15 cellular contexts compared by ENCODE assay signal in genomic region chr6:148874698-148875293, GRCh38.
A peak's percentile ranks its signal among the peaks of the same experiment; 100 is the strongest.
DNase-seq lines count a peak whose midpoint lies in the region; ATAC-seq, FAIRE-seq and TF ChIP-seq lines count a peak whose summit lies in the region.
"Had no signal": no experiment of that assay in that cellular context is flagged by ENCODE, and none has a peak within 500 bp of the region (broad histone marks: within the 10 kb centered on the region; RNA-seq: fewer than 3 reads in every experiment).

No MANE protein-coding gene starts in this region.

- DNase-seq in AG20443 (ENCODE audit: low spot score) (peak; percentile 60), NCI-H187 treated with DMSO at 0.1 percent for 48 hours (lab: John Stamatoyannopoulos, UW) (peak; percentile 43), astrocyte (ENCODE audit: low read depth) (peak; percentile 87), right cardiac atrium (peak in 1 of 3 donors; percentile 38), endothelial cell (ENCODE audit: low spot score) (no peak)
- DNase-seq in activated naive CD4-positive, alpha-beta T cell treated with anti-CD3 and anti-CD28 coated beads, Interleukin-2, amount 50 U/mL, for 72 hours (ENCODE audit: low spot score in 2 of 2) = no peak
- DNase-seq in activated CD4-positive, alpha-beta T cell treated with anti-CD3 and anti-CD28 coated beads, Interleukin-2, amount 50 U/mL, for 4 hours = no peak
- DNase-seq in stimulated activated naive CD8-positive, alpha-beta T cell treated with anti-CD3 and anti-CD28 coated beads, Interleukin-15, Interleukin-2, amounts not matched to agents 100 U/mL and 50 U/mL, for 24 hours = no peak
- DNase-seq: activated CD4-positive, alpha-beta T cell treated with anti-CD3 and anti-CD28 coated beads, Interleukin-2, amount 50 U/mL, for 1 hour; H7; SIG-M5; small intestine had no signal

- 31% methylated on average over 9 of the region's 9 CpGs for WGBS in right cardiac atrium

- TF ChIP-seq CTCF in astrocyte (IDR thresholded peaks at IDR 0.05; ENCODE audit: insufficient read depth, low read depth, low read length) = no peak
- no peak for TF ChIP-seq CTCF in endothelial cell (IDR thresholded peaks at IDR 0.05; ENCODE audit: unreplicated experiment)

- H3K9me3 Mint-ChIP-seq in astrocyte (ENCODE audit: unreplicated experiment) = no peaks in the 10 kb centered on the region
- H3K9me3 Mint-ChIP-seq in endothelial cell (ENCODE audit: unreplicated experiment) = no peaks in the 10 kb centered on the region
- no peaks in the 10 kb centered on the region for H3K9me3 Mint-ChIP-seq in activated naive CD4-positive, alpha-beta T cell treated with anti-CD3 and anti-CD28 coated beads, Interleukin-2, amount 50 U/mL, for 72 hours
- H3K9me3 Mint-ChIP-seq: activated naive CD4-positive, alpha-beta T cell treated with anti-CD3 and anti-CD28 coated beads, Interleukin-2, amount 50 U/mL, for 24 hours had no signal

- H3K4me3 Mint-ChIP-seq in astrocyte (ENCODE audit: unreplicated experiment) = no peak overlapping the region
- no peak overlapping the region for H3K4me3 Mint-ChIP-seq in endothelial cell (ENCODE audit: unreplicated experiment)
- H3K4me3 Mint-ChIP-seq: activated naive CD4-positive, alpha-beta T cell treated with anti-CD3 and anti-CD28 coated beads, Interleukin-2, amount 50 U/mL, for 24 hours had no signal

- no peak overlapping the region for H3K27ac Mint-ChIP-seq in astrocyte (ENCODE audit: unreplicated experiment)
- no peak overlapping the region for H3K27ac Mint-ChIP-seq in endothelial cell (ENCODE audit: unreplicated experiment)
- H3K27ac Mint-ChIP-seq in activated naive CD4-positive, alpha-beta T cell treated with anti-CD3 and anti-CD28 coated beads, Interleukin-2, amount 50 U/mL, for 72 hours = no peak overlapping the region
- H3K27ac Mint-ChIP-seq: activated naive CD4-positive, alpha-beta T cell treated with anti-CD3 and anti-CD28 coated beads, Interleukin-2, amount 50 U/mL, for 24 hours had no signal

- no peak for FAIRE-seq in astrocyte (lab: Jason Lieb, UNC)
- FAIRE-seq: endothelial cell of umbilical vein, G401.6, small intestine had no signal

- H3K9me3 ChIP-seq in astrocyte (ENCODE audit: insufficient read depth, low read depth, low read length) (no peaks in the 10 kb centered on the region), right cardiac atrium (ENCODE audit: control insufficient read depth, low read length) (no peaks in the 10 kb centered on the region)

- peak overlapping the region; percentile 50 for H3K4me2 ChIP-seq in astrocyte (ENCODE audit: low read length)

- H3K4me1 Mint-ChIP-seq in astrocyte (ENCODE audit: low read depth, unreplicated experiment) (peaks cover 15% of the 10 kb centered on the region), endothelial cell (ENCODE audit: unreplicated experiment) (peaks cover 8% of the 10 kb centered on the region)
- H3K4me1 Mint-ChIP-seq: activated naive CD4-positive, alpha-beta T cell treated with anti-CD3 and anti-CD28 coated beads, Interleukin-2, amount 50 U/mL, for 24 hours had no signal

- peak overlapping the region; percentile 17 for H3K9ac ChIP-seq in astrocyte (ENCODE audit: low read length)

- peak; percentile 78 to 84 for ATAC-seq in right cardiac atrium
- ATAC-seq in activated naive CD4-positive, alpha-beta T cell treated with anti-CD3 and anti-CD28 coated beads, Interleukin-2, amount 50 U/mL, for 72 hours = no peak
- no peak for ATAC-seq in stimulated activated naive CD8-positive, alpha-beta T cell treated with anti-CD3 and anti-CD28 coated beads, Interleukin-15, Interleukin-2, amounts not matched to agents 100 U/mL and 50 U/mL, for 24 hours

- H3K4me3 ChIP-seq in astrocyte (ENCODE audit: insufficient read depth, low read depth, low read length) (no peak overlapping the region), right cardiac atrium (ENCODE audit: low read length) (no peak overlapping the region)

- H3K36me3 ChIP-seq in astrocyte (ENCODE audit: insufficient read depth, low read length) = no peaks in the 10 kb centered on the region

- no peaks in the 10 kb centered on the region for H3K36me3 Mint-ChIP-seq in astrocyte (ENCODE audit: low read depth, unreplicated experiment)
- H3K36me3 Mint-ChIP-seq in endothelial cell (ENCODE audit: low read depth, unreplicated experiment) = no peaks in the 10 kb centered on the region
- no peaks in the 10 kb centered on the region for H3K36me3 Mint-ChIP-seq in activated naive CD4-positive, alpha-beta T cell treated with anti-CD3 and anti-CD28 coated beads, Interleukin-2, amount 50 U/mL, for 72 hours
- H3K36me3 Mint-ChIP-seq: activated naive CD4-positive, alpha-beta T cell treated with anti-CD3 and anti-CD28 coated beads, Interleukin-2, amount 50 U/mL, for 24 hours had no signal

- H2AFZ ChIP-seq in astrocyte (ENCODE audit: low read depth, low read length) = peak overlapping the region; percentile 61

- no peaks in the 10 kb centered on the region for H3K27me3 ChIP-seq in astrocyte (ENCODE audit: insufficient read depth, low read length)
- H3K27me3 ChIP-seq in right cardiac atrium (ENCODE audit: control insufficient read depth, insufficient read depth) = no peaks in the 10 kb centered on the region

- intact Hi-C loops in right cardiac atrium (cut with DNase I) = no loop called here

- H3K27ac ChIP-seq in astrocyte (ENCODE audit: low read depth, low read length) (peak overlapping the region; percentile 46), right cardiac atrium (ENCODE audit: low read length) (no peak overlapping the region)

- no peaks in the 10 kb centered on the region for H3K27me3 Mint-ChIP-seq in astrocyte (ENCODE audit: low read depth, unreplicated experiment)
- peaks cover 3% of the 10 kb centered on the region for H3K27me3 Mint-ChIP-seq in endothelial cell (ENCODE audit: unreplicated experiment)
- H3K27me3 Mint-ChIP-seq: activated naive CD4-positive, alpha-beta T cell treated with anti-CD3 and anti-CD28 coated beads, Interleukin-2, amount 50 U/mL, for 24 hours had no signal

- H3K79me2 ChIP-seq in astrocyte (ENCODE audit: insufficient read depth, low read length) = peaks cover 9% of the 10 kb centered on the region

- H3K4me1 ChIP-seq in astrocyte (ENCODE audit: insufficient read depth, low read length) (peaks cover 12% of the 10 kb centered on the region), right cardiac atrium (ENCODE audit: control insufficient read depth, insufficient read depth, low read length) (no peaks in the 10 kb centered on the region)

- H4K20me1 ChIP-seq in astrocyte (ENCODE audit: insufficient read depth, low read length) = peaks cover 14% of the 10 kb centered on the region

Comparison
In these comparisons a context has a peak if more than half of its experiments do, and no peak if none do; other contexts are left out.
1. DNase-seq: peak in AG20443 (single experiment), NCI-H187 treated with DMSO at 0.1 percent for 48 hours (single experiment) and astrocyte (single experiment); none in endothelial cell (single experiment), activated naive CD4-positive, alpha-beta T cell treated with anti-CD3 and anti-CD28 coated beads, Interleukin-2, amount 50 U/mL, for 72 hours (0 of 2), activated CD4-positive, alpha-beta T cell treated with anti-CD3 and anti-CD28 coated beads, Interleukin-2, amount 50 U/mL, for 4 hours (0 of 2) and stimulated activated naive CD8-positive, alpha-beta T cell treated with anti-CD3 and anti-CD28 coated beads, Interleukin-15, Interleukin-2, amounts not matched to agents 100 U/mL and 50 U/mL, for 24 hours (single experiment).
2. ATAC-seq: peak in right cardiac atrium (2 of 2); none in activated naive CD4-positive, alpha-beta T cell treated with anti-CD3 and anti-CD28 coated beads, Interleukin-2, amount 50 U/mL, for 72 hours (0 of 2) and stimulated activated naive CD8-positive, alpha-beta T cell treated with anti-CD3 and anti-CD28 coated beads, Interleukin-15, Interleukin-2, amounts not matched to agents 100 U/mL and 50 U/mL, for 24 hours (single experiment).